In the genomic region with DNA sequence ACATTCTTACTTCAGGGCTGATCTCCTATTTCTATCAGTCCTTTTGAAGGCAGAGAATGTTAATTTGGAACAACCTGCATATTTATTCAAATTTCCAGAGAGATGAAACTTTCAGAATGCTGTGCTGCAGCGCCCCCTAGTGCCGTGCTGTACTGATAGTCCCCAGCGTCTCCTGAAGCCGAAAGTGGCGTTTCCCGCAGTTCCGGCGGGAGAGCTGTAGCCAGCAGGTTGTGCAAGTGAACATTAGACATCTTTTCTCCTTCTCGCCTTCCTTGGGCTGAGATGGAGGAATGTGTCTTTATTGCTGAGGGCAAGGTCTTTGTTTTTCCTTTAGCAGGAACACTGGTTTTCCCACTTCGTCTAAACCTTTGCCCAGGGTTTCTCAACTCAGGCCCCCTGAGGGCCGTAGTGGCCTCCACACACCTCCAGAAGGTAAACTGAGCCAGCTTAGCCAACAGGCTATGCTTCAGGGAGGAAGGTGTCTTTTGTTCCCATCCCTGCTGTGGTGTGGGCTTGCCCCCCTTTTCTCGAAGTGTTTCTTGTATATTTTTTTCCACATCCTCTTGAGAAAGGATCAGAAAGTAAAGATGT, we compare ENCODE assay signal across 8 cellular contexts. TPM values are rescaled to one million over a fixed set of nuclear protein-coding genes. Genes with fewer than 3 reads are reported as not detected.
A peak's percentile ranks its signal among the peaks of the same experiment; 100 is the strongest.
DNase-seq lines count a peak whose midpoint lies in the region; ATAC-seq and TF ChIP-seq lines count a peak whose summit lies in the region.

No MANE protein-coding gene starts in this region.

- H3K9me3 ChIP-seq in SK-N-MC (ENCODE audit: low read depth, low read length) = no peaks in the 10 kb centered on the region

- H3K4me3 ChIP-seq in LNCaP clone FGC (ENCODE audit: low read depth, low read length) (no peak overlapping the region), SK-N-MC (peak overlapping the region; percentile 68)

- DNase-seq in A172 (ENCODE audit: low spot score) (peak; percentile 85), LNCaP clone FGC (ENCODE audit: low read depth) (peak; percentile 52), SK-N-MC (ENCODE audit: low read depth, low spot score) (peak; percentile 66), glomerular endothelial cell (ENCODE audit: extremely low read depth, low read depth, low spot score) (peak; percentile 57), occipital lobe (lab: John Stamatoyannopoulos, UW) (peak; percentile 79), substantia nigra (lab: John Stamatoyannopoulos, UW) (peak in 45 of 49 donors; percentile 27 to 93 (median 77))
- peak; percentile 80 for DNase-seq in activated naive CD4-positive, alpha-beta T cell treated with anti-CD3 and anti-CD28 coated beads, Interleukin-2, amount 50 U/mL, for 16 hours

- H3K9ac ChIP-seq in SK-N-MC (ENCODE audit: insufficient read length) = no peak overlapping the region

- peak; percentile 2 for ATAC-seq in GM18498 (IDR thresholded peaks at IDR 0.05; ENCODE audit: unreplicated experiment)

- peak; percentile 87 for TF ChIP-seq CTCF in LNCaP clone FGC (IDR thresholded peaks at IDR 0.05; ENCODE audit: control insufficient read depth, extremely low read depth, insufficient read depth)

- H3K36me3 ChIP-seq in SK-N-MC (ENCODE audit: insufficient read depth, low read length) = no peaks in the 10 kb centered on the region; the same call in 1 of the 2 replicates

- H3K27ac ChIP-seq in SK-N-MC = 0 out of 2 replicates have a peak overlapping the region, but pooled peaks have one; percentile 6
- peak overlapping the region; percentile 66 for H3K27ac ChIP-seq in substantia nigra (ENCODE audit: low read depth, low read length, poor library complexity, severe bottlenecking)

RNA-seq across cellular contexts. Expression of a gene that starts 26.4 kb away (rescaled TPM):
- total RNA-seq in A172 (2014; rRNA removed; shearing (Covaris generic)) = 76.5 and 106 TPM in 2 replicates
- total RNA-seq in glomerular endothelial cell (52.6 and 70.8 TPM in 2 replicates), occipital lobe (46.5 TPM)
